ENCODE assay signal across 15 cellular contexts in the genomic region with DNA sequence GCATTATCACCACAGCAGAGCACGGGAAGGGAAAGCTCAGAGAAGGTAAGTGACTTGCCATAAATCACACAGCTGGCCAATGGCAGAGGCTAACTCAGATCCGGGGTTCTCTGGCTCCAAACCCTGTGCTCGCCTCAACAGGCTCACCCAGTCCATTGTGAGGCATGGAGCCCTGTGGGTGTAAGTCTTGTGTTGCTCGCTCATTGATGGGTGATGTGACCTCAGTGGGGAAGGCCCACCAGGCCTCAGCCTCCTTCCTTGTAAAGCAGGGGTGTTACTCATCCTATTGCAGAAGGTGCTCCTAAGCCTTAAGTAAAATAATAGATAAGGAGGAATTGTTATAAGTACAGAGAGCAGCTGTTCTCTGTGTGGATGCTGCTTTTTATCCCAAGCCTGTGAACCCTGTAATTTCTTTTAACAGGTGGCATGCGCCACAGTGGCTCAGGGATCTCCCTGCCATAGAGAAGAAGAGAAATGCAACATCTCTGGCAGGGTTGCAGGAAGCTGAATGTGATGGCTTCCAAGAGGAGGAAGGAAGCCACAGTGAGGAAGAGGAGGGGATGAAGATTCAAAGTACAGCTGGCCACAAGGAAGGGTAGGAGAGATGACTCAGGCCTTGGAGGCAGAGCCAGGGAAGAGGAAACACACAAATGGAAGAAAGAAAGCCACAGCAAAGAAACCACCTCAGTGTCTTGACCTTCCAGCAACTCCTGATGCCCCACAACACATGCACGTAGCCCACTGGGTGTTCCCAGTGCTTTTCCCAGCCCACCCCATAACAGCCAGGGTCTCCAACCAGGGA. TPM values are rescaled to one million over a fixed set of nuclear protein-coding genes. Genes with fewer than 3 reads are reported as not detected.
DNase-seq lines count a peak whose midpoint lies in the region; ATAC-seq and TF ChIP-seq lines count a peak whose summit lies in the region.
"Had no signal": no experiment of that assay in that cellular context is flagged by ENCODE, and none has a peak within 500 bp of the region (broad histone marks: within the 10 kb centered on the region; RNA-seq: fewer than 3 reads in every experiment).

No MANE protein-coding gene starts in this region.

- DNase-seq in DND-41, result no peak
- peak; percentile 26 for DNase-seq in Jurkat, Clone E6-1 (ENCODE audit: low read depth, low spot score)
- DNase-seq in activated T-helper 2 cell treated with anti-CD3 and anti-CD28 coated beads, Interferon-gamma antibody, Interleukin-2, Interleukin-4, amounts not matched to agents 10 μg/mL and 5 μg/mL and 100 μg/mL, durations not matched to agents 14 hours and 24 hours and 36 hours (ENCODE audit: low spot score), result no peak
- peak; percentile 54 for DNase-seq in myocyte (ENCODE audit: low read depth)
- no peak for DNase-seq in NCI-H2171 treated with DMSO at 0.1 percent for 48 hours (lab: John Stamatoyannopoulos, UW)
- no peak for DNase-seq in endodermal cell
- DNase-seq: C1 segment of cervical spinal cord, DMS79, head of caudate nucleus, NCI-H146, NCI-H526 treated with DMSO at 0.1 percent for 48 hours had no signal

- TF ChIP-seq CTCF in DND-41 (IDR thresholded peaks at IDR 0.05; ENCODE audit: borderline replicate concordance, extremely low read depth, low read length, poor library complexity, severe bottlenecking) (no peak), endodermal cell (conservative IDR thresholded peaks at IDR 0.05) (no peak)

- WGBS in endodermal cell (ENCODE audit: insufficient coverage in 1 of 2, insufficient read length in 1 of 2), 2 experiments, result 91 to 93% methylated on average over 4 to 6 of the region's 6 CpGs

- H4K20me1 ChIP-seq in DND-41 (ENCODE audit: insufficient read depth, low read length), result no peaks in the 10 kb centered on the region

- no peaks in the 10 kb centered on the region for H3K36me3 ChIP-seq in DND-41 (ENCODE audit: insufficient read depth, low read length)
- H3K36me3 ChIP-seq in endodermal cell (ENCODE audit: control insufficient read depth, insufficient read depth, low read length), result no peaks in the 10 kb centered on the region

- H3K27me3 ChIP-seq in DND-41 (ENCODE audit: insufficient read depth, low read length, poor library complexity), result no peaks in the 10 kb centered on the region
- no peaks in the 10 kb centered on the region for H3K27me3 ChIP-seq in endodermal cell (ENCODE audit: control insufficient read depth, insufficient read depth, low read length, poor library complexity, severe bottlenecking)

- 0 out of 2 replicates have a peak overlapping the region, but pooled peaks have one; percentile 16 for H3K27ac ChIP-seq in DND-41 (ENCODE audit: low read length)
- no peak overlapping the region for H3K27ac ChIP-seq in endodermal cell (ENCODE audit: low read depth, low read length)
- H3K27ac ChIP-seq: RWPE1 had no signal

- no peaks in the 10 kb centered on the region for H3K9me3 ChIP-seq in DND-41 (ENCODE audit: insufficient read depth, low read length, severe bottlenecking)
- H3K9me3 ChIP-seq in endodermal cell (ENCODE audit: control insufficient read depth, low read length), result no peaks in the 10 kb centered on the region

- no peaks in the 10 kb centered on the region for H3K36me3 Mint-ChIP-seq in activated T-helper 2 cell treated with anti-CD3 and anti-CD28 coated beads, Interferon-gamma antibody, Interleukin-2, Interleukin-4, amounts not matched to agents 10 μg/mL and 5 μg/mL and 100 μg/mL, durations not matched to agents 14 hours and 24 hours and 36 hours (ENCODE audit: low read depth)
- no peaks in the 10 kb centered on the region for H3K36me3 Mint-ChIP-seq in endodermal cell (ENCODE audit: low read depth)

- H2AFZ ChIP-seq in DND-41 (ENCODE audit: low read depth, low read length), result no peak overlapping the region

- H3K4me3 ChIP-seq in DND-41 (ENCODE audit: low read depth in 1 of 2, low read length in 2 of 2) (no peak overlapping the region), endodermal cell (ENCODE audit: low read length) (no peak overlapping the region)
- H3K4me3 ChIP-seq in Jurkat, Clone E6-1 (ENCODE audit: low read length), result no peak overlapping the region

- H3K4me1 Mint-ChIP-seq in activated T-helper 2 cell treated with anti-CD3 and anti-CD28 coated beads, Interferon-gamma antibody, Interleukin-2, Interleukin-4, amounts not matched to agents 10 μg/mL and 5 μg/mL and 100 μg/mL, durations not matched to agents 14 hours and 24 hours and 36 hours (ENCODE audit: low read depth), result peaks cover 23% of the 10 kb centered on the region
- no peaks in the 10 kb centered on the region for H3K4me1 Mint-ChIP-seq in endodermal cell

- H3K4me2 ChIP-seq in DND-41 (ENCODE audit: insufficient read depth, low read length), result no peak overlapping the region

- H3K27ac Mint-ChIP-seq in activated T-helper 2 cell treated with anti-CD3 and anti-CD28 coated beads, Interferon-gamma antibody, Interleukin-2, Interleukin-4, amounts not matched to agents 10 μg/mL and 5 μg/mL and 100 μg/mL, durations not matched to agents 14 hours and 24 hours and 36 hours, result peak overlapping the region; percentile 47
- H3K27ac Mint-ChIP-seq in endodermal cell, result no peak overlapping the region
- H3K27ac Mint-ChIP-seq: T-helper 2 cell treated with Interferon-gamma antibody and Interleukin-4, amounts not matched to agents 5 μg/mL and 100 μg/mL, for 36 hours had no signal

- H3K9me3 Mint-ChIP-seq in activated T-helper 2 cell treated with anti-CD3 and anti-CD28 coated beads, Interferon-gamma antibody, Interleukin-2, Interleukin-4, amounts not matched to agents 10 μg/mL and 5 μg/mL and 100 μg/mL, durations not matched to agents 14 hours and 24 hours and 36 hours, result no peaks in the 10 kb centered on the region
- H3K9me3 Mint-ChIP-seq in endodermal cell, result no peaks in the 10 kb centered on the region

- intact Hi-C loops in activated T-helper 2 cell treated with anti-CD3 and anti-CD28 coated beads, Interferon-gamma antibody, Interleukin-2, Interleukin-4, amounts not matched to agents 10 μg/mL and 5 μg/mL and 100 μg/mL, durations not matched to agents 14 hours and 24 hours and 36 hours (cut with micrococcal nuclease), result no loop called here

- ATAC-seq in DND-41 (ENCODE audit: insufficient read depth, low read depth), result peak; percentile 36; the same call in 1 of the 3 replicates
- ATAC-seq in GM19463 (IDR thresholded peaks at IDR 0.05; ENCODE audit: unreplicated experiment), result no peak

- H3K4me1 ChIP-seq in DND-41 (ENCODE audit: insufficient read depth, low read length) (peaks cover 29% of the 10 kb centered on the region), endodermal cell (ENCODE audit: control insufficient read depth, insufficient read depth, low read length) (no peaks in the 10 kb centered on the region)

- H3K9ac ChIP-seq in DND-41 (ENCODE audit: low read depth, low read length), result no peak overlapping the region
- no peak overlapping the region for H3K9ac ChIP-seq in endodermal cell (ENCODE audit: extremely low read depth, low read length, poor library complexity, severe bottlenecking)

- H3K79me2 ChIP-seq in DND-41 (ENCODE audit: insufficient read depth, low read length), result no peaks in the 10 kb centered on the region

- H3K4me3 Mint-ChIP-seq in activated T-helper 2 cell treated with anti-CD3 and anti-CD28 coated beads, Interferon-gamma antibody, Interleukin-2, Interleukin-4, amounts not matched to agents 10 μg/mL and 5 μg/mL and 100 μg/mL, durations not matched to agents 14 hours and 24 hours and 36 hours (ENCODE audit: low read depth), result no peak overlapping the region
- H3K4me3 Mint-ChIP-seq in endodermal cell, result no peak overlapping the region
- H3K4me3 Mint-ChIP-seq: T-helper 2 cell treated with Interferon-gamma antibody and Interleukin-4, amounts not matched to agents 5 μg/mL and 100 μg/mL, for 36 hours had no signal

- H3K27me3 Mint-ChIP-seq in activated T-helper 2 cell treated with anti-CD3 and anti-CD28 coated beads, Interferon-gamma antibody, Interleukin-2, Interleukin-4, amounts not matched to agents 10 μg/mL and 5 μg/mL and 100 μg/mL, durations not matched to agents 14 hours and 24 hours and 36 hours (ENCODE audit: low read depth), result peaks cover 18% of the 10 kb centered on the region
- H3K27me3 Mint-ChIP-seq in endodermal cell (ENCODE audit: insufficient read depth), result no peaks in the 10 kb centered on the region

RNA-seq across cellular contexts. Expression of gene SPSB4, which starts 30.8 kb away (rescaled TPM):
- 6.2 TPM for polyA plus RNA-seq in Jurkat, Clone E6-1 (2012; ENCODE audit: insufficient read depth, insufficient read length)
- total RNA-seq in activated T-helper 2 cell treated with anti-CD3 and anti-CD28 coated beads, Interferon-gamma antibody, Interleukin-2, Interleukin-4, amounts not matched to agents 10 μg/mL and 5 μg/mL and 100 μg/mL, durations not matched to agents 14 hours and 24 hours and 36 hours, result not detected in 2 replicates
- total RNA-seq in myocyte, result 0.88 and 1.4 TPM in 2 replicates
- polyA plus RNA-seq in myocyte (2012), result 0.25 TPM
- 1 to 10 TPM; 7.5 to 8.2 TPM for total RNA-seq in endodermal cell
- polyA plus RNA-seq in endodermal cell (2013, experiment 1 of 2), result 28.1 TPM
- polyA plus RNA-seq in endodermal cell (2013, experiment 2 of 2), result 26.5 TPM
- total RNA-seq: pulmonary artery endothelial cell had no signal

Comparison
In these comparisons a context has a peak if more than half of its experiments do, and no peak if none do; other contexts are left out.
1. DNase-seq: peak in Jurkat, Clone E6-1 (single experiment) and myocyte (single experiment); none in DND-41 (single experiment), activated T-helper 2 cell treated with anti-CD3 and anti-CD28 coated beads, Interferon-gamma antibody, Interleukin-2, Interleukin-4, amounts not matched to agents 10 μg/mL and 5 μg/mL and 100 μg/mL, durations not matched to agents 14 hours and 24 hours and 36 hours (single experiment), NCI-H2171 treated with DMSO at 0.1 percent for 48 hours (single experiment) and endodermal cell (single experiment).